In the genomic region with DNA sequence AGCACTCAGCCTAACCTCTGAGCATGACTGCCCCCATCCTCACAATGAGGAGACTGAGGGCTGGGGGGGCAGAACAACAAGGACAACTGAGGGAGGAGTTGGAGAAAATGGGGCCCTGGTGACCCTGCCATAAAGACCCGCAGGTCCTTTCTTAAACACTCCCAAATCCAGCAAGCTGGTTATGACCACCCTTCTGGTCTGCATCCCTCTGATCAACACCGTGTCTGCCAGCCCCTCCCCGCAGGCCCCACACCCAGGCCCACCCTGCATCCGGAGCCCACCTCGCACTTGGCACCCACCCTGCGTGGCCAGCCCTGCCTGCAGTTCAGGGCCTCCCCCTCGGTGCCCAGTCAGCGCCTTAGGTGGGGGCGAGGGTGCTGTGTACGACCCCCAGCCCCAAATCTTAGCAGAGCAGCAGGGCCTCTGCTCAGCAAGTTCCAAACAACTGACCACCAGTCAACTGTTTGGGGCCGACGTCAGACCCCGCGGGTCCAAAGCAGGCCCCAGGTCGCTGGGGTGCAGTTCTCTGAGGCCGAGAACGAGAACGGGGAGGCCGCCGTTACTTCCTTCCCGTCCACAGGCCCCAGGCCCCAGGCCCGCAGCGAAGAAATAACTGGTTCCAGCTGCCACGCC, we compare ENCODE assay signal across 7 cellular contexts.
A peak's percentile ranks its signal among the peaks of the same experiment; 100 is the strongest.
DNase-seq lines count a peak whose midpoint lies in the region; ATAC-seq and TF ChIP-seq lines count a peak whose summit lies in the region.

No MANE protein-coding gene starts in this region.

- H3K36me3 Mint-ChIP-seq in nephron (ENCODE audit: low read depth) = no peaks in the 10 kb centered on the region

- H3K4me3 ChIP-seq in HUES6 (ENCODE audit: low read depth, low read length) (peak overlapping the region; percentile 67), duodenal mucosa (ENCODE audit: low read depth in 1 of 2, low read length in 2 of 2) (peak overlapping the region; percentile 86 to 88)

- H3K27me3 Mint-ChIP-seq in nephron (ENCODE audit: low read depth) = peaks cover 48% of the 10 kb centered on the region

- H3K27ac ChIP-seq in HUES6 (ENCODE audit: low read depth, low read length) (no peak overlapping the region), duodenal mucosa (ENCODE audit: low read depth, low read length) (peak overlapping the region; percentile 87)

- H3K27ac Mint-ChIP-seq in nephron = peak overlapping the region; percentile 46 to 85 (median 73)

- no peaks in the 10 kb centered on the region for H3K9me3 ChIP-seq in HUES6 (ENCODE audit: control insufficient read depth, insufficient read depth, low read depth, low read length)
- no peaks in the 10 kb centered on the region for H3K9me3 ChIP-seq in duodenal mucosa (ENCODE audit: control insufficient read depth in 1 of 2, low read length in 2 of 2)

- TF ChIP-seq CTCF in nephron (IDR thresholded peaks at IDR 0.05; ENCODE audit: unreplicated experiment in 3 of 3) = no peak

- H3K9me3 Mint-ChIP-seq in nephron = no peaks in the 10 kb centered on the region

- H3K36me3 ChIP-seq in HUES6 (ENCODE audit: control insufficient read depth, insufficient read depth, low read length) = no peaks in the 10 kb centered on the region
- peaks cover 0 to under 1% of the 10 kb centered on the region in 2 donors for H3K36me3 ChIP-seq in duodenal mucosa (ENCODE audit: control insufficient read depth in 1 of 2, insufficient read depth in 2 of 2, low read length in 2 of 2)

- peak overlapping the region; percentile 77 to 87 (median 87) for H3K4me3 Mint-ChIP-seq in nephron

- peaks cover 55% of the 10 kb centered on the region for H3K4me1 Mint-ChIP-seq in nephron

- peak; percentile 28 for ATAC-seq in GM19351 (IDR thresholded peaks at IDR 0.05; ENCODE audit: unreplicated experiment)

- H3K27me3 ChIP-seq in HUES6 (ENCODE audit: control insufficient read depth, insufficient read depth, low read length) (peaks cover 92% of the 10 kb centered on the region), duodenal mucosa (ENCODE audit: control insufficient read depth in 1 of 2, insufficient read depth in 2 of 2, low read length in 2 of 2) (no peaks in the 10 kb centered on the region)

- H3K9ac ChIP-seq in HUES6 (ENCODE audit: low read length) (no peak overlapping the region), duodenal mucosa (ENCODE audit: low read depth in 1 of 2, low read length in 2 of 2) (peak overlapping the region; percentile 87 to 92)

- H3K4me1 ChIP-seq in HUES6 (ENCODE audit: control insufficient read depth, insufficient read depth, low read length) = peaks cover 11% of the 10 kb centered on the region
- H3K4me1 ChIP-seq in duodenal mucosa (ENCODE audit: control insufficient read depth in 1 of 2, insufficient read depth in 2 of 2, low read length in 2 of 2) = peaks cover 65 to 66% of the 10 kb centered on the region in 2 donors

- DNase-seq in stimulated activated CD4-positive, alpha-beta T cell treated with anti-CD3 and anti-CD28 coated beads, Interleukin-12 subunit alpha, Interleukin-12 subunit beta, amount 100 ng/mL, for 4 hours = no peak
- DNase-seq in LoVo (ENCODE audit: low spot score) (no peak), pons (ENCODE audit: low spot score) (no peak)
